1 cellular context compared by ENCODE assay signal in genomic region chrX:153667281-153667831, GRCh38.
TF ChIP-seq lines count a peak whose summit lies in the region.

No MANE protein-coding gene starts in this region.

TF ChIP-seq in GM23338, 12 proteins besides CTCF, POLR2A, EP300 and RAD21:
- no peak for TF ChIP-seq CREB1 (CRISPR knock-in tag; IDR thresholded peaks at IDR 0.05; ENCODE audit: low read depth)
- no peak for TF ChIP-seq JUNB (IDR thresholded peaks at IDR 0.05; ENCODE audit: unreplicated experiment)
- no peak for TF ChIP-seq POLR2AphosphoS5 (IDR thresholded peaks at IDR 0.05; ENCODE audit: low read depth)
- TF ChIP-seq, protein P1, sequence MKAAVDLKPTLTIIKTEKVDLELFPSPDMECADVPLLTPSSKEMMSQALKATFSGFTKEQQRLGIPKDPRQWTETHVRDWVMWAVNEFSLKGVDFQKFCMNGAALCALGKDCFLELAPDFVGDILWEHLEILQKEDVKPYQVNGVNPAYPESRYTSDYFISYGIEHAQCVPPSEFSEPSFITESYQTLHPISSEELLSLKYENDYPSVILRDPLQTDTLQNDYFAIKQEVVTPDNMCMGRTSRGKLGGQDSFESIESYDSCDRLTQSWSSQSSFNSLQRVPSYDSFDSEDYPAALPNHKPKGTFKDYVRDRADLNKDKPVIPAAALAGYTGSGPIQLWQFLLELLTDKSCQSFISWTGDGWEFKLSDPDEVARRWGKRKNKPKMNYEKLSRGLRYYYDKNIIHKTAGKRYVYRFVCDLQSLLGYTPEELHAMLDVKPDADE (IDR thresholded peaks at IDR 0.05), result no peak
- no peak for TF ChIP-seq EZH2 (IDR thresholded peaks at IDR 0.05; ENCODE audit: low read depth, unreplicated experiment)
